Comparison of ENCODE assay signal across 8 cellular contexts in genomic region chr9:136400038-136400834, GRCh38. TPM values are rescaled to one million over a fixed set of nuclear protein-coding genes. Genes with fewer than 3 reads are reported as not detected.
DNase-seq lines count a peak whose midpoint lies in the region; ATAC-seq, FAIRE-seq and TF ChIP-seq lines count a peak whose summit lies in the region.

Gene SNAPC4, minus strand, starts transcription at chr9:136400170. Its CDS starts 1,742 bp downstream, at chr9:136398428.

- ATAC-seq in GM18517 (IDR thresholded peaks at IDR 0.05; ENCODE audit: unreplicated experiment) (peak; percentile 57), HG03097 (IDR thresholded peaks at IDR 0.05; ENCODE audit: low FRiP score, unreplicated experiment) (peak; percentile 68), activated B cell treated with CpG ODN at 0.5 μM for 24 hours (ENCODE audit: low read depth) (peak; percentile 76)

- peak within 1 kb of the TSS; percentile 92 for H3K9ac ChIP-seq in keratinocyte (ENCODE audit: control insufficient read depth, extremely low read depth, insufficient read depth, low read length)

- H3K36me3 ChIP-seq in keratinocyte (ENCODE audit: control insufficient read depth in 2 of 2, extremely low read depth in 1 of 2, insufficient read depth in 2 of 2, low read length in 2 of 2): peaks cover 26 to 33% of the 10 kb centered on the region in 2 experiments

- CTCF ChIA-PET in activated B cell treated with CpG ODN at 0.5 μM for 24 hours (lab: Charles Lee): interaction anchor here (1.5 kb wide), 4 partner anchors 9 to 38 kb away, joined by 3 to 8 read pairs (median 6); partner anchors contain the start of gene DNLZ

- H3K27ac ChIP-seq in keratinocyte (ENCODE audit: control insufficient read depth, insufficient read depth, low read length): peak within 1 kb of the TSS; percentile 60

- peaks cover 12% of the 10 kb centered on the region for H3K4me1 ChIP-seq in keratinocyte (ENCODE audit: control insufficient read depth, extremely low read depth, insufficient read depth, low read length)

- dilution Hi-C loops in keratinocyte (cut with MboI; ENCODE audit: extremely low pct_ligation_motif_present, low sequenced_read_pairs): no loop called here

- no peaks in the 10 kb centered on the region for H3K27me3 ChIP-seq in keratinocyte (ENCODE audit: control insufficient read depth, extremely low read depth, insufficient read depth, low read length)

- peaks cover 48% of the 10 kb centered on the region for H3K4me1 Mint-ChIP-seq in activated B cell treated with CpG ODN at 0.5 μM for 24 hours

- FAIRE-seq in keratinocyte (lab: Jason Lieb, UNC): peak; percentile 59

- peak within 1 kb of the TSS; percentile 91 for H3K4me2 ChIP-seq in keratinocyte (ENCODE audit: control insufficient read depth, extremely low read depth, insufficient read depth, low read depth, low read length)

- H3K27me3 Mint-ChIP-seq in activated B cell treated with CpG ODN at 0.5 μM for 24 hours: no peaks in the 10 kb centered on the region

- H3K9me1 ChIP-seq in keratinocyte (ENCODE audit: control insufficient read depth, extremely low read depth, insufficient read depth, low read length): peaks cover 4% of the 10 kb centered on the region

- peaks cover 53% of the 10 kb centered on the region for H3K36me3 Mint-ChIP-seq in activated B cell treated with CpG ODN at 0.5 μM for 24 hours (ENCODE audit: low read depth)

- peak within 1 kb of the TSS; percentile 87 for H3K4me3 Mint-ChIP-seq in activated B cell treated with CpG ODN at 0.5 μM for 24 hours

- H4K20me1 ChIP-seq in keratinocyte (ENCODE audit: control insufficient read depth, extremely low read depth, insufficient read depth, low read length): peaks cover 5% of the 10 kb centered on the region

- peak within 1 kb of the TSS; percentile 71 to 88 (median 75) for H3K4me3 ChIP-seq in keratinocyte (ENCODE audit: control insufficient read depth in 2 of 3, extremely low read depth in 1 of 3, insufficient read depth in 2 of 3, low read depth in 1 of 3, low read length in 3 of 3)

- TF ChIP-seq CTCF in activated B cell treated with CpG ODN at 0.5 μM for 24 hours (IDR thresholded peaks at IDR 0.05) (peak; percentile 21), keratinocyte (optimal IDR thresholded peaks at IDR 0.05 in 1 of 3, IDR thresholded peaks at IDR 0.05 in 1 of 3, conservative IDR thresholded peaks at IDR 0.05 in 1 of 3; ENCODE audit: extremely low read depth in 1 of 3, insufficient read depth in 2 of 3, low read length in 3 of 3) (peak in 2 of 3 experiments; percentile 76 to 83)

- intact Hi-C loops in activated B cell treated with CpG ODN at 0.5 μM for 24 hours (cut with micrococcal nuclease): loop anchor here (1.0 to 10.0 kb wide), 7 partner anchors 10 to 283 kb away; partner anchors contain the start of genes DNLZ, ENTR1, INPP5E and PMPCA

- DNase-seq in 8988T: peak; percentile 95
- DNase-seq in NCI-H2196 treated with DMSO at 0.1 percent for 48 hours (lab: John Stamatoyannopoulos, UW; ENCODE audit: unreplicated experiment): peak; percentile 68
- DNase-seq in activated B cell treated with CpG ODN at 0.5 μM for 24 hours: peak; percentile 88
- peak; percentile 84 for DNase-seq in central memory CD4-positive, alpha-beta T cell
- DNase-seq in keratinocyte (ENCODE audit: low read depth, low spot score): peak; percentile 48
- DNase-seq in stimulated activated CD4-positive, alpha-beta T cell treated with anti-CD3 and anti-CD28 coated beads, Interleukin-12 subunit alpha, Interleukin-12 subunit beta, amount 100 ng/mL, for 4 hours: peak; percentile 89

- no peaks in the 10 kb centered on the region for H3K9me3 Mint-ChIP-seq in activated B cell treated with CpG ODN at 0.5 μM for 24 hours

- POLR2A ChIA-PET in activated B cell treated with CpG ODN at 0.5 μM for 24 hours (lab: Charles Lee): interaction anchor here (1.0 to 2.8 kb wide), 3 partner anchors 10 to 282 kb away, joined by 4 to 14 read pairs (median 10); partner anchors contain the start of gene DNLZ

- H3K79me2 ChIP-seq in keratinocyte (ENCODE audit: control insufficient read depth, insufficient read depth, low read length): peaks cover 37% of the 10 kb centered on the region

- peak within 1 kb of the TSS; percentile 46 for H3K27ac Mint-ChIP-seq in activated B cell treated with CpG ODN at 0.5 μM for 24 hours

- no peaks in the 10 kb centered on the region for H3K9me3 ChIP-seq in keratinocyte (ENCODE audit: control insufficient read depth, low read depth, low read length)

- H2AFZ ChIP-seq in keratinocyte (ENCODE audit: control insufficient read depth, low read length): peak within 1 kb of the TSS; percentile 48

RNA-seq across cellular contexts. Expression of gene SNAPC4, which starts in this region (rescaled TPM):
- total RNA-seq in activated B cell treated with CpG ODN at 0.5 μM for 24 hours: 20.0 and 22.2 TPM in 2 replicates
- 3.6 to 4.5 TPM (median 3.6 TPM) in 3 replicates for polyA plus RNA-seq in keratinocyte
- 5.0 TPM for polyA plus RNA-seq in keratinocyte (2011; ENCODE audit: low read depth)
- polyA plus RNA-seq in keratinocyte (2011; cell fraction: cytosol; rRNA removed): 1.4 and 2.8 TPM in 2 replicates
- 18.0 and 20.7 TPM in 2 replicates for polyA plus RNA-seq in keratinocyte (2011; cell fraction: nucleus; rRNA removed)
- polyA plus RNA-seq in keratinocyte (2012; ENCODE audit: low replicate concordance): 3.0 and 7.5 TPM in 2 replicates
- 3.8 to 8.4 TPM (median 5.6 TPM) in 3 replicates for polyA minus RNA-seq in keratinocyte
- polyA minus RNA-seq in keratinocyte (2011; cell fraction: cytosol; rRNA and poly(A)+ RNA removed): 3.3 TPM
- polyA minus RNA-seq in keratinocyte (2011; cell fraction: nucleus; rRNA and poly(A)+ RNA removed): 8.1 and 13.4 TPM in 2 replicates

Comparison
In these comparisons a context has a peak if more than half of its experiments do, and no peak if none do; other contexts are left out.
1. Peak in every context shown above with its lines: DNase-seq, ATAC-seq, H3K4me3 ChIP-seq and H3K27ac ChIP-seq.